Comparison of ENCODE assay signal across 23 cellular contexts in genomic region chr1:203915811-203916210, GRCh38. TPM values are rescaled to one million over a fixed set of nuclear protein-coding genes. Genes with fewer than 3 reads are reported as not detected.
DNase-seq lines count a peak whose midpoint lies in the region.
"Had no signal": no experiment of that assay in that cellular context is flagged by ENCODE, and none has a peak within 500 bp of the region (broad histone marks: within the 10 kb centered on the region; RNA-seq: fewer than 3 reads in every experiment).

No MANE protein-coding gene starts in this region.

- POLR2A ChIA-PET in activated CD4-positive, alpha-beta memory T cell treated with anti-CD3 and anti-CD28 coated beads for 36 hours (lab: Charles Lee), result no interaction called here

- peak overlapping the region; percentile 33 for H3K27ac ChIP-seq in epithelial cell of prostate
- H3K27ac ChIP-seq: C4-2B, dorsolateral prefrontal cortex, heart right ventricle, pancreas, WERI-Rb-1 had no signal

- no peaks in the 10 kb centered on the region for H3K27me3 Mint-ChIP-seq in activated CD4-positive, alpha-beta memory T cell treated with anti-CD3 and anti-CD28 coated beads for 36 hours

- H3K27me3 ChIP-seq in skeletal muscle satellite cell (ENCODE audit: control insufficient read depth, insufficient read depth, low read length), result no peaks in the 10 kb centered on the region
- H3K27me3 ChIP-seq: dorsolateral prefrontal cortex, heart right ventricle, pancreas had no signal

- no peak overlapping the region for H3K4me3 Mint-ChIP-seq in activated CD4-positive, alpha-beta memory T cell treated with anti-CD3 and anti-CD28 coated beads for 36 hours
- H3K4me3 Mint-ChIP-seq: activated CD4-positive, alpha-beta memory T cell treated with anti-CD3 and anti-CD28 coated beads, Interleukin-2, amount 10 ng/mL, durations not matched to agents 7 days and 5 days; activated T-cell treated with anti-CD3 and anti-CD28 coated beads, Interleukin-2, amount 50 U/mL, for 4 hours; naive B cell had no signal

- intact Hi-C loops in activated CD4-positive, alpha-beta memory T cell treated with anti-CD3 and anti-CD28 coated beads for 36 hours (cut with micrococcal nuclease), result no loop called here

- H3K9me3 Mint-ChIP-seq in activated CD4-positive, alpha-beta memory T cell treated with anti-CD3 and anti-CD28 coated beads for 36 hours, result no peaks in the 10 kb centered on the region
- H3K9me3 Mint-ChIP-seq: activated CD4-positive, alpha-beta memory T cell treated with anti-CD3 and anti-CD28 coated beads, Interleukin-2, amount 10 ng/mL, durations not matched to agents 7 days and 5 days; activated T-cell treated with anti-CD3 and anti-CD28 coated beads, Interleukin-2, amount 50 U/mL, for 4 hours had no signal

- H3K36me3 ChIP-seq in skeletal muscle satellite cell (ENCODE audit: insufficient read depth, low read length), result no peaks in the 10 kb centered on the region
- H3K36me3 ChIP-seq: heart right ventricle, pancreas, WERI-Rb-1 had no signal

- peaks cover 9% of the 10 kb centered on the region for H3K4me1 ChIP-seq in skeletal muscle satellite cell (ENCODE audit: control insufficient read depth, insufficient read depth, low read length)
- H3K4me1 ChIP-seq: heart right ventricle, pancreas had no signal

- H3K4me3 ChIP-seq in skeletal muscle satellite cell (ENCODE audit: low read length), result no peak overlapping the region
- H3K4me3 ChIP-seq: dorsolateral prefrontal cortex, heart right ventricle, pancreas had no signal

- no peaks in the 10 kb centered on the region for H3K36me3 Mint-ChIP-seq in activated CD4-positive, alpha-beta memory T cell treated with anti-CD3 and anti-CD28 coated beads for 36 hours
- H3K36me3 Mint-ChIP-seq: naive B cell had no signal

- DNase-seq in ELR (ENCODE audit: low read depth) (peak; percentile 86), RPMI7951 (ENCODE audit: low read depth) (peak; percentile 14), epithelial cell of prostate (ENCODE audit: low read depth, low spot score) (no peak), KG1 (lab: John Stamatoyannopoulos, UW) (no peak), SIG-M5 treated with dmso at 0.1 percent for 504 hours (lab: John Stamatoyannopoulos, UW; ENCODE audit: unreplicated experiment) (no peak)
- no peak for DNase-seq in activated CD4-positive, alpha-beta memory T cell treated with anti-CD3 and anti-CD28 coated beads for 36 hours
- DNase-seq: activated CD4-positive, alpha-beta memory T cell treated with anti-CD3 and anti-CD28 coated beads, Interleukin-2, amount 10 ng/mL, durations not matched to agents 7 days and 5 days; activated naive CD4-positive, alpha-beta T cell treated with anti-CD3 and anti-CD28 coated beads, Interleukin-2, amount 50 U/mL, for 16 hours; activated T-cell treated with anti-CD3 and anti-CD28 coated beads, Interleukin-2, amount 50 U/mL, for 4 hours; DMS 273 treated with DMSO at 0.1 percent for 48 hours; dorsolateral prefrontal cortex; heart right ventricle; islet precursor cell; MM.1S; naive B cell; NCI-H1694; NCI-H345; pancreas; RPMI8226; T-helper 1 cell; WERI-Rb-1 had no signal

- no peak overlapping the region for H3K27ac Mint-ChIP-seq in activated CD4-positive, alpha-beta memory T cell treated with anti-CD3 and anti-CD28 coated beads for 36 hours
- H3K27ac Mint-ChIP-seq: activated CD4-positive, alpha-beta memory T cell treated with anti-CD3 and anti-CD28 coated beads, Interleukin-2, amount 10 ng/mL, durations not matched to agents 7 days and 5 days; naive B cell had no signal

- no peak overlapping the region for H3K9ac ChIP-seq in skeletal muscle satellite cell (ENCODE audit: low read depth, low read length)

- peak overlapping the region; percentile 77 for H3K4me2 ChIP-seq in skeletal muscle satellite cell (ENCODE audit: low read length)

- H3K4me1 Mint-ChIP-seq in activated CD4-positive, alpha-beta memory T cell treated with anti-CD3 and anti-CD28 coated beads for 36 hours (ENCODE audit: low read depth), result no peaks in the 10 kb centered on the region
- H3K4me1 Mint-ChIP-seq: activated CD4-positive, alpha-beta memory T cell treated with anti-CD3 and anti-CD28 coated beads, Interleukin-2, amount 10 ng/mL, durations not matched to agents 7 days and 5 days; naive B cell had no signal

- no peaks in the 10 kb centered on the region for H3K9me3 ChIP-seq in skeletal muscle satellite cell (replicated peaks; ENCODE audit: low read length)
- H3K9me3 ChIP-seq: heart right ventricle, pancreas had no signal

- CTCF ChIA-PET in activated CD4-positive, alpha-beta memory T cell treated with anti-CD3 and anti-CD28 coated beads for 36 hours (lab: Charles Lee), result no interaction called here

RNA-seq across cellular contexts. Expression of gene SNRPE, which starts 54.4 kb away (rescaled TPM):
- 184 and 185 TPM in 2 replicates for total RNA-seq in RPMI7951 (2014; rRNA removed; shearing (Covaris generic))
- 81.9 and 84.2 TPM in 2 replicates for total RNA-seq in skeletal muscle satellite cell (2012; rRNA removed)
- total RNA-seq in activated CD4-positive, alpha-beta memory T cell treated with anti-CD3 and anti-CD28 coated beads for 36 hours, result 100 to 1,000 TPM; 327 to 339 TPM

Comparison
In these comparisons a context has a peak if more than half of its experiments do, and no peak if none do; other contexts are left out.
1. DNase-seq: peak in ELR (single experiment) and RPMI7951 (single experiment); none in epithelial cell of prostate (single experiment), KG1 (single experiment), SIG-M5 treated with dmso at 0.1 percent for 504 hours (single experiment) and activated CD4-positive, alpha-beta memory T cell treated with anti-CD3 and anti-CD28 coated beads for 36 hours (single experiment).